8 cellular contexts compared by ENCODE assay signal in genomic region chr1:24415910-24416665, GRCh38. TPM values are rescaled to one million over a fixed set of nuclear protein-coding genes. Genes with fewer than 3 reads are reported as not detected.
DNase-seq lines count a peak whose midpoint lies in the region; ATAC-seq and TF ChIP-seq lines count a peak whose summit lies in the region.

No MANE protein-coding gene starts in this region.

- no peaks in the 10 kb centered on the region for H3K9me3 ChIP-seq in BLaER1 treated with 17β-estradiol and CSF1 and Interleukin-3, amounts not matched to agents 10 nM and 100 nM (replicated peaks in 1 of 11)
- H3K9me3 ChIP-seq in adipocyte (ENCODE audit: control insufficient read depth, low read length): no peaks in the 10 kb centered on the region

- no peak for TF ChIP-seq EP300 in Ishikawa (IDR thresholded peaks at IDR 0.05; ENCODE audit: borderline replicate concordance)

- H3K4me3 Mint-ChIP-seq in immature natural killer cell: peak overlapping the region; percentile 95 to 100 (median 97)

- DNase-seq in adipocyte (ENCODE audit: low read depth): peak; percentile 55
- DNase-seq in immature natural killer cell: no peak
- DNase-seq in stimulated activated naive CD8-positive, alpha-beta T cell treated with anti-CD3 and anti-CD28 coated beads, Interleukin-15, Interleukin-2, amounts not matched to agents 100 U/mL and 50 U/mL, for 24 hours: peak; percentile 27
- DNase-seq in stimulated activated CD4-positive, alpha-beta T cell treated with anti-CD3 and anti-CD28 coated beads, Interleukin-2, amount 100 ng/mL, for 48 hours: no peak

- H3K27ac Mint-ChIP-seq in immature natural killer cell: peak overlapping the region; percentile 81 to 95 (median 86)

- H3K9ac ChIP-seq in BLaER1 treated with 17β-estradiol and CSF1 and Interleukin-3, amounts not matched to agents 10 nM and 100 nM: peak overlapping the region; percentile 43 to 76 (median 66); a peak in 20 of 22 replicates
- peak overlapping the region; percentile 83 for H3K9ac ChIP-seq in adipocyte (ENCODE audit: low read length)

- peaks cover 0 to 7% (median 5%) of the 10 kb centered on the region in 3 donors for H3K36me3 Mint-ChIP-seq in immature natural killer cell

- H3K27ac ChIP-seq in BLaER1 treated with 17β-estradiol and CSF1 and Interleukin-3, amounts not matched to agents 10 nM and 100 nM: peak overlapping the region in 9 of 11 experiments; percentile 0 to 34 (median 23); a peak in 12 of 22 replicates

- no peaks in the 10 kb centered on the region for H3K9me3 Mint-ChIP-seq in immature natural killer cell

- H3K27me3 Mint-ChIP-seq in immature natural killer cell (ENCODE audit: low read depth in 3 of 3): peaks cover 0 to 23% (median 8%) of the 10 kb centered on the region in 3 donors

- ATAC-seq in GM18907 (IDR thresholded peaks at IDR 0.05; ENCODE audit: unreplicated experiment) (peak; percentile 11), HG03025 (IDR thresholded peaks at IDR 0.05; ENCODE audit: low FRiP score, unreplicated experiment) (no peak)
- no peak for ATAC-seq in stimulated activated naive CD8-positive, alpha-beta T cell treated with anti-CD3 and anti-CD28 coated beads, Interleukin-15, Interleukin-2, amounts not matched to agents 100 U/mL and 50 U/mL, for 24 hours

- H4K20me1 ChIP-seq in BLaER1 treated with 17β-estradiol and CSF1 and Interleukin-3, amounts not matched to agents 10 nM and 100 nM: peaks cover 0 to 5% (median 0%) of the 10 kb centered on the region in 11 experiments; a peak in 1 of 22 replicates

- H3K4me1 ChIP-seq in BLaER1 treated with 17β-estradiol and CSF1 and Interleukin-3, amounts not matched to agents 10 nM and 100 nM: peaks cover 29 to 45% (median 41%) of the 10 kb centered on the region in 10 experiments
- peaks cover 55% of the 10 kb centered on the region for H3K4me1 ChIP-seq in adipocyte (ENCODE audit: control insufficient read depth, insufficient read depth, low read length)

- peak overlapping the region; percentile 85 to 98 (median 93) for H3K4me2 ChIP-seq in BLaER1 treated with 17β-estradiol and CSF1 and Interleukin-3, amounts not matched to agents 10 nM and 100 nM

- peaks cover 43 to 44% of the 10 kb centered on the region in 2 donors for H3K4me1 Mint-ChIP-seq in immature natural killer cell

- peaks cover 8 to 30% (median 23%) of the 10 kb centered on the region in 11 experiments for H3K27me3 ChIP-seq in BLaER1 treated with 17β-estradiol and CSF1 and Interleukin-3, amounts not matched to agents 10 nM and 100 nM
- H3K27me3 ChIP-seq in adipocyte (replicated peaks; ENCODE audit: control insufficient read depth, insufficient read depth, low read length): no peaks in the 10 kb centered on the region

- TF ChIP-seq RAD21 in Ishikawa (IDR thresholded peaks at IDR 0.05; ENCODE audit: low read depth): no peak

- H3K36me3 ChIP-seq in BLaER1 treated with 17β-estradiol and CSF1 and Interleukin-3, amounts not matched to agents 10 nM and 100 nM: peaks cover 0 to 19% (median 11%) of the 10 kb centered on the region in 11 experiments; a peak in 10 of 22 replicates
- no peaks in the 10 kb centered on the region for H3K36me3 ChIP-seq in adipocyte (ENCODE audit: control insufficient read depth, insufficient read depth, low read length, severe bottlenecking)

- H3K4me3 ChIP-seq in BLaER1 treated with 17β-estradiol and CSF1 and Interleukin-3, amounts not matched to agents 10 nM and 100 nM: peak overlapping the region; percentile 69 to 82 (median 73)
- peak overlapping the region; percentile 98 for H3K4me3 ChIP-seq in adipocyte (ENCODE audit: low read length)

TF ChIP-seq in Ishikawa, 13 proteins besides CTCF, POLR2A, EP300 and RAD21:
- TF ChIP-seq ZBTB7A (IDR thresholded peaks at IDR 0.05; ENCODE audit: low read depth) (no peak), REST (IDR thresholded peaks at IDR 0.05; ENCODE audit: low read depth) (no peak), USF1 (IDR thresholded peaks at IDR 0.05) (peak; percentile 39; the same call in 1 of the 2 replicates), TAF1 (IDR thresholded peaks at IDR 0.05; ENCODE audit: low read depth) (0 out of 2 replicates have a peak, but pooled peaks have one; percentile 49), MAX (IDR thresholded peaks at IDR 0.05) (peak; percentile 66; the same call in 1 of the 2 replicates)
TF ChIP-seq in Ishikawa: peak in this region for 3.

RNA-seq across cellular contexts. Expression of gene NIPAL3, which starts 0.5 kb away (rescaled TPM):
- 10 to 100 TPM; 23.9 to 42.3 (median 38.5) TPM for polyA plus RNA-seq in immature natural killer cell

RNA-seq across cellular contexts. Expression of gene STPG1, which starts 2.5 kb away (rescaled TPM):
- polyA plus RNA-seq in immature natural killer cell: under 1 TPM in 2 of 3 donors, not detected in 1; 0.42 to 0.62 TPM

Comparison
In these comparisons a context has a peak if more than half of its experiments do, and no peak if none do; other contexts are left out.
1. DNase-seq: peak in adipocyte (single experiment) and stimulated activated naive CD8-positive, alpha-beta T cell treated with anti-CD3 and anti-CD28 coated beads, Interleukin-15, Interleukin-2, amounts not matched to agents 100 U/mL and 50 U/mL, for 24 hours (single experiment); none in immature natural killer cell (0 of 3) and stimulated activated CD4-positive, alpha-beta T cell treated with anti-CD3 and anti-CD28 coated beads, Interleukin-2, amount 100 ng/mL, for 48 hours (0 of 2).